12 cellular contexts compared by ENCODE assay signal in the genomic region with DNA sequence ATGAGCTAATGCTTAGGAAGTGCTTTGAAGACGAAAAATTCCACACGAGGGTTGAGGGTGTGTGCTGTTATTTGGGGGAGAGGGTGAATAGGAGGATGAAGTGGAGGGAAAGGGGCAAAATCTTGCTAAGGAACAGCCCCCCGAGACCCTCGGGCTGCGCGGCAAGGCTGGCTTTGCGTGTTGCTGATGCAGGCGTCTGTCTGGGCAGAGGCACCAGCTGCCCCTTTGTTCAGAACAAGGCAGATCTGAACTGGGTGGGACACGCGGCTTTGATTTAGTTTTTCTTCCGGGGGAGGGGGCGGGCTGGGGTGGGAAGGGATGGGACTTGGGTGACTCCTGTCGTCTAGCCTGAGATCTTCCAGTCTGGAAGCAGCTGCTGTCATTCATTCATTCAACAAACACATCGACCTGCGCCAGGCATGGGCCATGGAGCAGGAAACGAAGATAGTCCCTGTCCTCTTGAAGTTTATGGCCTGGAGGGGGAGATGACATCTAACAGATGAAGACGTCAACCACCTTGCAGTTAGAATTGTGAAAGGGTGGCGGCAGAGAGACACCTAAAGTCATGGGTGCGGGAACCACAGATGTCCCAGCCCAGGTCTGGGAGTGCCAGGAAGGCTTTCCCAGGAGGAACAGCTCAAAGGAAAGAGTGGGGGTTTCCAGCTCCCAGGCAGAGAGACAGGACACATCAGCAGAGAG. TPM values are rescaled to one million over a fixed set of nuclear protein-coding genes. Genes with fewer than 3 reads are reported as not detected.
DNase-seq lines count a peak whose midpoint lies in the region; ATAC-seq and TF ChIP-seq lines count a peak whose summit lies in the region.
"Had no signal": no experiment of that assay in that cellular context is flagged by ENCODE, and none has a peak within 500 bp of the region (broad histone marks: within the 10 kb centered on the region; RNA-seq: fewer than 3 reads in every experiment).

No MANE protein-coding gene starts in this region.

- no peak for TF ChIP-seq EP300 in stomach (IDR thresholded peaks at IDR 0.05)

- no peak for ATAC-seq in omental fat pad (ENCODE audit: low FRiP score)
- no peak for ATAC-seq in HG02642 (IDR thresholded peaks at IDR 0.05; ENCODE audit: poor library complexity, unreplicated experiment)
- ATAC-seq: stimulated activated naive CD8-positive, alpha-beta T cell treated with anti-CD3 and anti-CD28 coated beads, Interleukin-15, Interleukin-2, amounts not matched to agents 100 U/mL and 50 U/mL, for 24 hours had no signal

- H3K36me3 ChIP-seq in NT2/D1 (ENCODE audit: insufficient read depth, insufficient read length, low read length), result no peaks in the 10 kb centered on the region
- H3K36me3 ChIP-seq in mucosa of rectum (ENCODE audit: control insufficient read depth in 2 of 2, insufficient read depth in 2 of 2, low read length in 2 of 2), result no peaks in the 10 kb centered on the region
- no peaks in the 10 kb centered on the region for H3K36me3 ChIP-seq in stomach

- H3K4me3 ChIP-seq in NT2/D1 (ENCODE audit: insufficient read length, low read depth) (no peak overlapping the region), coronary artery (peak overlapping the region; percentile 40), mucosa of rectum (ENCODE audit: low read length in 2 of 2) (no peak overlapping the region), stomach (no peak overlapping the region)

- TF ChIP-seq CTCF in coronary artery (IDR thresholded peaks at IDR 0.05) (no peak), stomach (IDR thresholded peaks at IDR 0.05) (no peak), omental fat pad (IDR thresholded peaks at IDR 0.05) (no peak)

- no peak for DNase-seq in NT2/D1 (ENCODE audit: low read depth, low spot score)
- DNase-seq in coronary artery (ENCODE audit: low spot score), result no peak
- no peak for DNase-seq in stomach
- no peak for DNase-seq in omental fat pad (ENCODE audit: low spot score)
- no peak for DNase-seq in DMS79 (lab: John Stamatoyannopoulos, UW)
- DNase-seq in cerebellar nuclear complex (lab: John Stamatoyannopoulos, UW), result no peak
- DNase-seq: activated CD4-positive, alpha-beta T cell treated with anti-CD3 and anti-CD28 coated beads for 1 hour; NCI-H2171; occipital lobe; stimulated activated naive CD8-positive, alpha-beta T cell treated with anti-CD3 and anti-CD28 coated beads, Interleukin-15, Interleukin-2, amounts not matched to agents 100 U/mL and 50 U/mL, for 24 hours had no signal

- H3K27ac ChIP-seq in coronary artery (peak overlapping the region; percentile 46 to 77), mucosa of rectum (ENCODE audit: low read depth in 2 of 2, low read length in 2 of 2) (peak overlapping the region; percentile 52 to 56), stomach (peak overlapping the region in 4 of 5 donors; percentile 61 to 80 (median 74))

- H3K4me1 ChIP-seq in NT2/D1 (ENCODE audit: insufficient read depth, insufficient read length) (peaks cover 10% of the 10 kb centered on the region), mucosa of rectum (ENCODE audit: control insufficient read depth in 2 of 2, insufficient read depth in 2 of 2, low read length in 2 of 2) (peaks cover 4% of the 10 kb centered on the region in 2 donors), stomach (peaks cover 5 to 24% (median 14%) of the 10 kb centered on the region in 4 donors)

- WGBS in stomach, 5 donors, result 61 to 69% (median 66%) methylated on average over 16 to 19 of the region's 19 CpGs

- intact Hi-C loops in stomach (cut with DNase I; ENCODE audit: low total_unique reads), result no loop called here

- H3K9me3 ChIP-seq in NT2/D1 (ENCODE audit: insufficient read depth, low read length), result 0 out of 2 replicates have a peak, but pooled peaks cover 7% of the 10 kb centered on the region
- H3K9me3 ChIP-seq in mucosa of rectum (ENCODE audit: control insufficient read depth in 2 of 2, low read length in 2 of 2), result no peaks in the 10 kb centered on the region
- no peaks in the 10 kb centered on the region for H3K9me3 ChIP-seq in stomach

- H3K27me3 ChIP-seq in NT2/D1 (ENCODE audit: insufficient read depth, insufficient read length), result peaks cover 27% of the 10 kb centered on the region
- peaks cover 0 to 1% of the 10 kb centered on the region in 2 donors for H3K27me3 ChIP-seq in mucosa of rectum (ENCODE audit: control insufficient read depth in 2 of 2, insufficient read depth in 2 of 2, low read length in 2 of 2)
- no peaks in the 10 kb centered on the region for H3K27me3 ChIP-seq in stomach

- H3K9ac ChIP-seq in NT2/D1 (ENCODE audit: insufficient read length, low read depth), result peak overlapping the region; percentile 29
- H3K9ac ChIP-seq in mucosa of rectum (ENCODE audit: low read depth in 1 of 2, low read length in 2 of 2), result no peak overlapping the region

- TF ChIP-seq POLR2A in stomach (IDR thresholded peaks at IDR 0.05), result no peak

RNA-seq across cellular contexts. Expression of a gene that starts 20.8 kb away (rescaled TPM):
- total RNA-seq in stomach (10 to 100 TPM in 1 of 5 donors, 1 to 10 TPM in 4; 2.6 to 30.4 (median 4.5) TPM), omental fat pad (10 to 100 TPM in 3 of 4 donors, 1 to 10 TPM in 1; 9.0 to 23.9 (median 20.2) TPM)
- 10 to 100 TPM in 2 of 3 donors, 1 to 10 TPM in 1; 7.2 to 25.1 (median 17.0) TPM for polyA plus RNA-seq in stomach
